12 cellular contexts compared by ENCODE assay signal in genomic region chr1:30817548-30817947, GRCh38. TPM values are rescaled to one million over a fixed set of nuclear protein-coding genes. Genes with fewer than 3 reads are reported as not detected.
"Had no signal": no experiment of that assay in that cellular context is flagged by ENCODE, and none has a peak within 500 bp of the region (broad histone marks: within the 10 kb centered on the region; RNA-seq: fewer than 3 reads in every experiment).

No MANE protein-coding gene starts in this region.

- H3K4me1 ChIP-seq: ascending aorta had no signal

- H3K9me3 Mint-ChIP-seq: activated naive CD4-positive, alpha-beta T cell treated with anti-CD3 and anti-CD28 coated beads for 36 hours; activated naive CD8-positive, alpha-beta T cell treated with anti-CD3 and anti-CD28 coated beads, Interleukin-2, amount 50 U/mL, for 24 hours; nephron had no signal

- H3K4me1 Mint-ChIP-seq: activated naive CD8-positive, alpha-beta T cell treated with anti-CD3 and anti-CD28 coated beads, Interleukin-2, amount 50 U/mL, for 24 hours had no signal

- DNase-seq: activated CD4-positive, alpha-beta T cell treated with anti-CD3 and anti-CD28 coated beads, Interleukin-2, amount 50 U/mL, for 1 hour; activated naive CD4-positive, alpha-beta T cell treated with anti-CD3 and anti-CD28 coated beads for 36 hours; activated naive CD8-positive, alpha-beta T cell treated with anti-CD3 and anti-CD28 coated beads, Interleukin-2, amount 50 U/mL, for 24 hours; mesendoderm; stimulated activated CD4-positive, alpha-beta T cell treated with anti-CD3 and anti-CD28 coated beads, Interleukin-12 subunit alpha, Interleukin-12 subunit beta, amount 100 ng/mL, for 4 hours; stimulated activated CD4-positive, alpha-beta T cell treated with anti-CD3 and anti-CD28 coated beads, Interleukin-2, amount 100 ng/mL, for 24 hours; T-helper 1 cell; T1000; upper lobe of left lung had no signal

- H3K27me3 ChIP-seq: ascending aorta, upper lobe of left lung had no signal

- H3K4me3 Mint-ChIP-seq: activated naive CD4-positive, alpha-beta T cell treated with anti-CD3 and anti-CD28 coated beads for 36 hours; activated naive CD8-positive, alpha-beta T cell treated with anti-CD3 and anti-CD28 coated beads, Interleukin-2, amount 50 U/mL, for 24 hours; nephron had no signal

- H3K36me3 ChIP-seq: ascending aorta, upper lobe of left lung had no signal

- H3K27ac Mint-ChIP-seq: activated naive CD4-positive, alpha-beta T cell treated with anti-CD3 and anti-CD28 coated beads for 36 hours; activated naive CD8-positive, alpha-beta T cell treated with anti-CD3 and anti-CD28 coated beads, Interleukin-2, amount 50 U/mL, for 24 hours had no signal

- H3K4me3 ChIP-seq: ascending aorta, upper lobe of left lung had no signal

- H3K9me3 ChIP-seq: ascending aorta, upper lobe of left lung had no signal

- H3K27ac ChIP-seq: ascending aorta, upper lobe of left lung had no signal

RNA-seq across cellular contexts. Expression of gene LAPTM5, which starts 60.0 kb away (rescaled TPM):
- total RNA-seq: osteocyte had no signal
